ENCODE assay signal across 25 cellular contexts in the genomic region with DNA sequence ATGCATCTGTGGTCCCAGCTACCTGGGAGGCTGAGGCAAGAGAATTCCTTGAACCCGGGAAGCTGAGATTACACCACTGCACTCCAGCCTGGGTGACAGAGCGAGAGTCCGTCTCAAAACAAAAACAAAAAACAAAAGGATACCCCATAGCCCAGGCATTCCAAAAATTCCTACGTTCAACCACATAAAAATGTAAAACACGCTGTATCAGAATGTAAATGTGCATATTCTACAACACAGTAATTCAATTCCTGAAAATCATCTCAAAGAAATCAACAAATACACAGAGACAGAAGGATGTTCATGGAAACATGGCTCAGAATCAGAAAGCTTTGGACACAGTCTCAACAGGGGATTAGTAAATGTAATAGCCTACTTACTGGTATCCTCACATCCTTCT. TPM values are rescaled to one million over a fixed set of nuclear protein-coding genes. Genes with fewer than 3 reads are reported as not detected.
DNase-seq lines count a peak whose midpoint lies in the region; ATAC-seq and TF ChIP-seq lines count a peak whose summit lies in the region.
"Had no signal": no experiment of that assay in that cellular context is flagged by ENCODE, and none has a peak within 500 bp of the region (broad histone marks: within the 10 kb centered on the region; RNA-seq: fewer than 3 reads in every experiment).

No MANE protein-coding gene starts in this region.

- H3F3A ChIP-seq in SK-N-SH (replicated peaks; ENCODE audit: insufficient read depth) = peaks cover 11% of the 10 kb centered on the region

- POLR2A ChIA-PET in SK-N-SH (lab: Yijun Ruan, JAX) = no interaction called here

- H3K4me1 ChIP-seq in SK-N-SH (ENCODE audit: control insufficient read depth in 1 of 2, insufficient read depth in 2 of 2, low read depth in 1 of 2, low read length in 1 of 2) (peaks cover 3 to 10% of the 10 kb centered on the region in 2 experiments; a peak in 2 of 4 replicates), heart right ventricle (peaks cover 0 to 19% (median 9%) of the 10 kb centered on the region in 9 donors)

- CTCF ChIA-PET in SK-N-SH (lab: Yijun Ruan, JAX) = interaction anchor here (1.2 to 1.4 kb wide), 3 partner anchors 15 to 255 kb away, joined by 3 to 7 read pairs (median 6); no protein-coding TSS in a partner anchor

- no peaks in the 10 kb centered on the region for H3K9me2 ChIP-seq in SK-N-SH

- no peaks in the 10 kb centered on the region for H4K20me1 ChIP-seq in SK-N-SH (ENCODE audit: insufficient read depth)

- intact Hi-C loops in posterior cingulate gyrus (cut with DNase I) (no loop called here), heart right ventricle (cut with DNase I) (loop anchor here in 1 of 10 donors (10.0 kb wide), 1 partner anchor 55 kb away; no protein-coding TSS in a partner anchor)

- H3K36me3 ChIP-seq in SK-N-SH (replicated peaks in 1 of 2; ENCODE audit: control insufficient read depth in 1 of 2, insufficient read depth in 2 of 2, low read length in 1 of 2) = peaks cover 13 to 16% of the 10 kb centered on the region in 2 experiments
- H3K36me3 ChIP-seq in heart right ventricle = peaks cover 0 to 74% (median 33%) of the 10 kb centered on the region in 9 donors

- H3K79me2 ChIP-seq in SK-N-SH (ENCODE audit: insufficient read depth) = no peaks in the 10 kb centered on the region; the same call in 1 of the 2 replicates

- DNase-seq in SK-N-SH (no peak), cardiac fibroblast (ENCODE audit: low read depth in 2 of 2) (peak; percentile 27 to 74), iris pigment epithelial cell (ENCODE audit: low read depth) (peak; percentile 72), HK-2 (ENCODE audit: unreplicated experiment) (no peak), posterior cingulate gyrus (no peak), heart right ventricle (no peak)
- DNase-seq: activated CD4-positive, alpha-beta T cell treated with anti-CD3 and anti-CD28 coated beads for 4 hours; activated CD8-positive, alpha-beta memory T cell treated with anti-CD3 and anti-CD28 coated beads, Interleukin-2, amount 10 ng/mL, durations not matched to agents 7 days and 5 days; activated naive CD8-positive, alpha-beta T cell treated with anti-CD3 and anti-CD28 coated beads, Interleukin-2, amount 10 ng/mL, durations not matched to agents 7 days and 5 days; C1 segment of cervical spinal cord; erythroblast; left lung; MG63; NCI-H146; psoas muscle; SHP77; stimulated activated CD4-positive, alpha-beta T cell treated with anti-CD3 and anti-CD28 coated beads, Interleukin-4, amount 100 ng/mL, for 4 hours; stimulated activated naive CD8-positive, alpha-beta T cell treated with anti-CD3 and anti-CD28 coated beads, Interleukin-15, amount 100 ng/mL, for 72 hours; T-cell had no signal

- ATAC-seq in SK-N-SH treated with all-trans-retinoic acid at 6 μM for 48 hours = peak; percentile 23; the same call in 2 of the 3 replicates
- no peak for ATAC-seq in HG03460 (IDR thresholded peaks at IDR 0.05; ENCODE audit: unreplicated experiment)
- ATAC-seq in heart right ventricle = no peak
- ATAC-seq: activated CD8-positive, alpha-beta memory T cell treated with anti-CD3 and anti-CD28 coated beads, Interleukin-2, amount 10 ng/mL, durations not matched to agents 7 days and 5 days; activated T-helper 17 cell treated with anti-CD3 and anti-CD28 coated beads, Interleukin-2, amount 50 U/mL, for 72 hours; left lung; psoas muscle; stimulated activated naive CD8-positive, alpha-beta T cell treated with anti-CD3 and anti-CD28 coated beads, Interleukin-15, amount 100 ng/mL, for 72 hours; T-cell had no signal

- no peak for TF ChIP-seq CTCF in SK-N-SH (IDR thresholded peaks at IDR 0.05)
- no peak for TF ChIP-seq CTCF in cardiac fibroblast (IDR thresholded peaks at IDR 0.05; ENCODE audit: low read depth, low read length)
- TF ChIP-seq CTCF in heart right ventricle (IDR thresholded peaks at IDR 0.05) = no peak

- H3K27me3 ChIP-seq in SK-N-SH (ENCODE audit: insufficient read depth) = no peaks in the 10 kb centered on the region
- H3K27me3 ChIP-seq in heart right ventricle = no peaks in the 10 kb centered on the region
- H3K27me3 ChIP-seq: left lung, MG63 had no signal

- WGBS in SK-N-SH (ENCODE audit: low lambda C conversion rate) = 92% methylated on average over 5 of the region's 5 CpGs
- 93 to 94% methylated on average over 5 of the region's 5 CpGs for WGBS in heart right ventricle, 2 donors

- H3K4me3 ChIP-seq in SK-N-SH (ENCODE audit: low read depth in 2 of 2, low read length in 1 of 2) = no peak overlapping the region
- H3K4me3 ChIP-seq in cardiac fibroblast (replicated peaks in 1 of 2; ENCODE audit: low read depth in 2 of 2, low read length in 2 of 2) = no peak overlapping the region
- H3K4me3 ChIP-seq in heart right ventricle = no peak overlapping the region
- H3K4me3 ChIP-seq: left lung, MG63, psoas muscle, smooth muscle cell had no signal

- H3K9me3 ChIP-seq in SK-N-SH = no peaks in the 10 kb centered on the region
- no peaks in the 10 kb centered on the region for H3K9me3 ChIP-seq in heart right ventricle
- H3K9me3 ChIP-seq: left lung, MG63, psoas muscle had no signal

- TF ChIP-seq RAD21 in SK-N-SH (IDR thresholded peaks at IDR 0.05; ENCODE audit: low read length) = no peak

- no peak overlapping the region for H3K9ac ChIP-seq in SK-N-SH

- H3K27ac ChIP-seq in SK-N-SH (ENCODE audit: low read depth in 2 of 2, low read length in 1 of 2) = no peak overlapping the region
- H3K27ac ChIP-seq in heart right ventricle = no peak overlapping the region
- H3K27ac ChIP-seq: 22Rv1, HL-60, left lung, psoas muscle had no signal

- H3K4me2 ChIP-seq in SK-N-SH = no peak overlapping the region
- H3K4me2 ChIP-seq: smooth muscle cell had no signal

- no peak for TF ChIP-seq EP300 in SK-N-SH (IDR thresholded peaks at IDR 0.05; ENCODE audit: borderline replicate concordance in 1 of 2, low read depth in 1 of 2, low read length in 1 of 2)

- H2AFZ ChIP-seq in SK-N-SH (ENCODE audit: low read depth) = no peak overlapping the region

TF ChIP-seq in SK-N-SH treated with all-trans-retinoic acid at 6 μM for 48 hours, 23 proteins besides CTCF, POLR2A, EP300 and RAD21:
- TF ChIP-seq ARNTL (CRISPR knock-in tag; IDR thresholded peaks at IDR 0.05; ENCODE audit: borderline replicate concordance, low read depth) (no peak), ISL1 (CRISPR knock-in tag; IDR thresholded peaks at IDR 0.05) (0 out of 2 replicates have a peak, but pooled peaks have one; percentile 16)

TF ChIP-seq in SK-N-SH, 30 proteins besides CTCF, POLR2A, EP300 and RAD21 (continues in another document):
- TF ChIP-seq GATA2 (CRISPR knock-in tag; IDR thresholded peaks at IDR 0.05) = no peak
- TF ChIP-seq, protein P1, sequence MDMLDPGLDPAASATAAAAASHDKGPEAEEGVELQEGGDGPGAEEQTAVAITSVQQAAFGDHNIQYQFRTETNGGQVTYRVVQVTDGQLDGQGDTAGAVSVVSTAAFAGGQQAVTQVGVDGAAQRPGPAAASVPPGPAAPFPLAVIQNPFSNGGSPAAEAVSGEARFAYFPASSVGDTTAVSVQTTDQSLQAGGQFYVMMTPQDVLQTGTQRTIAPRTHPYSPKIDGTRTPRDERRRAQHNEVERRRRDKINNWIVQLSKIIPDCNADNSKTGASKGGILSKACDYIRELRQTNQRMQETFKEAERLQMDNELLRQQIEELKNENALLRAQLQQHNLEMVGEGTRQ (IDR thresholded peaks at IDR 0.05; ENCODE audit: borderline replicate concordance, low read depth, low read length) = no peak
- TF ChIP-seq TAF1 (IDR thresholded peaks at IDR 0.05; ENCODE audit: borderline replicate concordance, low read depth, low read length) = no peak
- no peak for TF ChIP-seq RXRA (IDR thresholded peaks at IDR 0.05; ENCODE audit: borderline replicate concordance, low read depth)
- TF ChIP-seq TCF12 (IDR thresholded peaks at IDR 0.05) = no peak
- no peak for TF ChIP-seq EZH2phosphoT487 (IDR thresholded peaks at IDR 0.05; ENCODE audit: borderline replicate concordance, low read depth)
- TF ChIP-seq CHD2 (IDR thresholded peaks at IDR 0.05; ENCODE audit: low read length, partially characterized antibody) = no peak
- TF ChIP-seq FOXJ3 (CRISPR knock-in tag; IDR thresholded peaks at IDR 0.05) = no peak
- TF ChIP-seq, protein P2, sequence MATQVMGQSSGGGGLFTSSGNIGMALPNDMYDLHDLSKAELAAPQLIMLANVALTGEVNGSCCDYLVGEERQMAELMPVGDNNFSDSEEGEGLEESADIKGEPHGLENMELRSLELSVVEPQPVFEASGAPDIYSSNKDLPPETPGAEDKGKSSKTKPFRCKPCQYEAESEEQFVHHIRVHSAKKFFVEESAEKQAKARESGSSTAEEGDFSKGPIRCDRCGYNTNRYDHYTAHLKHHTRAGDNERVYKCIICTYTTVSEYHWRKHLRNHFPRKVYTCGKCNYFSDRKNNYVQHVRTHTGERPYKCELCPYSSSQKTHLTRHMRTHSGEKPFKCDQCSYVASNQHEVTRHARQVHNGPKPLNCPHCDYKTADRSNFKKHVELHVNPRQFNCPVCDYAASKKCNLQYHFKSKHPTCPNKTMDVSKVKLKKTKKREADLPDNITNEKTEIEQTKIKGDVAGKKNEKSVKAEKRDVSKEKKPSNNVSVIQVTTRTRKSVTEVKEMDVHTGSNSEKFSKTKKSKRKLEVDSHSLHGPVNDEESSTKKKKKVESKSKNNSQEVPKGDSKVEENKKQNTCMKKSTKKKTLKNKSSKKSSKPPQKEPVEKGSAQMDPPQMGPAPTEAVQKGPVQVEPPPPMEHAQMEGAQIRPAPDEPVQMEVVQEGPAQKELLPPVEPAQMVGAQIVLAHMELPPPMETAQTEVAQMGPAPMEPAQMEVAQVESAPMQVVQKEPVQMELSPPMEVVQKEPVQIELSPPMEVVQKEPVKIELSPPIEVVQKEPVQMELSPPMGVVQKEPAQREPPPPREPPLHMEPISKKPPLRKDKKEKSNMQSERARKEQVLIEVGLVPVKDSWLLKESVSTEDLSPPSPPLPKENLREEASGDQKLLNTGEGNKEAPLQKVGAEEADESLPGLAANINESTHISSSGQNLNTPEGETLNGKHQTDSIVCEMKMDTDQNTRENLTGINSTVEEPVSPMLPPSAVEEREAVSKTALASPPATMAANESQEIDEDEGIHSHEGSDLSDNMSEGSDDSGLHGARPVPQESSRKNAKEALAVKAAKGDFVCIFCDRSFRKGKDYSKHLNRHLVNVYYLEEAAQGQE (IDR thresholded peaks at IDR 0.05; ENCODE audit: low read depth, low read length) = no peak

RNA-seq across cellular contexts. Expression of gene COG7, which starts 33.0 kb away (rescaled TPM):
- polyA plus RNA-seq in SK-N-SH (2012; rRNA removed) (33.0 and 34.7 TPM in 2 replicates), heart right ventricle (10 to 100 TPM; 12.0 to 28.1 TPM)
- polyA plus RNA-seq in SK-N-SH (2012; cell fraction: cytosol; rRNA removed) = 13.2 and 19.2 TPM in 2 replicates
- polyA plus RNA-seq in SK-N-SH (2012; cell fraction: nucleus; rRNA removed) = 81.8 and 105 TPM in 2 replicates
- total RNA-seq in heart right ventricle = 10 to 100 TPM; 10.9 to 15.5 (median 12.9) TPM

Comparison
In these comparisons a context has a peak if more than half of its experiments do, and no peak if none do; other contexts are left out.
1. DNase-seq: peak in cardiac fibroblast (2 of 2) and iris pigment epithelial cell (single experiment); none in SK-N-SH (single experiment), HK-2 (single experiment), posterior cingulate gyrus (0 of 10) and heart right ventricle (0 of 2).